Comparison of ENCODE assay signal across 1 cellular context in the genomic region with DNA sequence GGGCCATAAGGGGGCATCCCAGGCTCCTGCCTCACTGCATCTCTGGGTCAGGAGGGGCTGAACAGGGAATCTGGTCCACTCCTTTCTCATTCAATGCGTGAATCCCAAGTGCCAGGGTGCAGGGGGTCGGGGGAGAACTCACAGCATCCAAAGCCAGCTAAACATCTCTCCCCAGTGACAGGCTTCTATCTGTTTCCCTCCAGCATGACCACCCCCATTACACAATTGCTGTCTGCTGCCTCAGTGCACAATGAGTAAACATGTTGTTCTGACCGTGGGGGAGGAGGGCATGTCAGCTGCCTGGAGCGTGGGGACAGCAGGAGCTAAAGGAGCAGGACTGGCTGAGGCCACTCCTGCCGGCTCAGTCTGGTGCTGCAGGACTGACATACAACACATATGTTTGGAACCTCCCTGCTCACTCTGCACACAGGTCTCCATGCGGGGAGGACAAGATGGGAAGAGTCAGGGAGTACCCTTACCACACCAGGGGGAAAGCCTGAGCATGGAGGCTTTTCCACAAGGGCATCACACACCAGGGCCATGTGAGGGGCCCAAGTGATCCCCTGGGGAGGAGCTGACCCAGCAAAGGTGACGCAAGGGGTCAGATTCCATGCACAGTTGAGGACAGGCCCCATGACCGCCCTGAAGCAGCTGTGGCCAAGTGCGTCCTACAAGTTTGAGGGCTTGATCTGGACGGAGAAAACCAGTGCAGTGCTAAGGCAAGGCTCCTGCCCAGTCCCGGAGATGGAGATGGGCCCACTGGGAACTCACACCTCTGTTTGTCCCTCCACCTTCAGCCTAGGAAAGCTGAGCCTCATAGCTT.
TF ChIP-seq lines count a peak whose summit lies in the region.

No MANE protein-coding gene starts in this region.

TF ChIP-seq in GM23338, 12 proteins besides CTCF, POLR2A, EP300 and RAD21 (continued from another document):
- TF ChIP-seq, protein P1, sequence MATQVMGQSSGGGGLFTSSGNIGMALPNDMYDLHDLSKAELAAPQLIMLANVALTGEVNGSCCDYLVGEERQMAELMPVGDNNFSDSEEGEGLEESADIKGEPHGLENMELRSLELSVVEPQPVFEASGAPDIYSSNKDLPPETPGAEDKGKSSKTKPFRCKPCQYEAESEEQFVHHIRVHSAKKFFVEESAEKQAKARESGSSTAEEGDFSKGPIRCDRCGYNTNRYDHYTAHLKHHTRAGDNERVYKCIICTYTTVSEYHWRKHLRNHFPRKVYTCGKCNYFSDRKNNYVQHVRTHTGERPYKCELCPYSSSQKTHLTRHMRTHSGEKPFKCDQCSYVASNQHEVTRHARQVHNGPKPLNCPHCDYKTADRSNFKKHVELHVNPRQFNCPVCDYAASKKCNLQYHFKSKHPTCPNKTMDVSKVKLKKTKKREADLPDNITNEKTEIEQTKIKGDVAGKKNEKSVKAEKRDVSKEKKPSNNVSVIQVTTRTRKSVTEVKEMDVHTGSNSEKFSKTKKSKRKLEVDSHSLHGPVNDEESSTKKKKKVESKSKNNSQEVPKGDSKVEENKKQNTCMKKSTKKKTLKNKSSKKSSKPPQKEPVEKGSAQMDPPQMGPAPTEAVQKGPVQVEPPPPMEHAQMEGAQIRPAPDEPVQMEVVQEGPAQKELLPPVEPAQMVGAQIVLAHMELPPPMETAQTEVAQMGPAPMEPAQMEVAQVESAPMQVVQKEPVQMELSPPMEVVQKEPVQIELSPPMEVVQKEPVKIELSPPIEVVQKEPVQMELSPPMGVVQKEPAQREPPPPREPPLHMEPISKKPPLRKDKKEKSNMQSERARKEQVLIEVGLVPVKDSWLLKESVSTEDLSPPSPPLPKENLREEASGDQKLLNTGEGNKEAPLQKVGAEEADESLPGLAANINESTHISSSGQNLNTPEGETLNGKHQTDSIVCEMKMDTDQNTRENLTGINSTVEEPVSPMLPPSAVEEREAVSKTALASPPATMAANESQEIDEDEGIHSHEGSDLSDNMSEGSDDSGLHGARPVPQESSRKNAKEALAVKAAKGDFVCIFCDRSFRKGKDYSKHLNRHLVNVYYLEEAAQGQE (IDR thresholded peaks at IDR 0.05; ENCODE audit: unreplicated experiment) = no peak
- TF ChIP-seq JUNB (IDR thresholded peaks at IDR 0.05; ENCODE audit: unreplicated experiment) = no peak
- TF ChIP-seq ZNF331 (CRISPR knock-in tag; IDR thresholded peaks at IDR 0.05; ENCODE audit: low read depth) = no peak
- no peak for TF ChIP-seq ZNF462 (CRISPR knock-in tag; IDR thresholded peaks at IDR 0.05)
